Comparison of ENCODE assay signal across 23 cellular contexts in the genomic region with DNA sequence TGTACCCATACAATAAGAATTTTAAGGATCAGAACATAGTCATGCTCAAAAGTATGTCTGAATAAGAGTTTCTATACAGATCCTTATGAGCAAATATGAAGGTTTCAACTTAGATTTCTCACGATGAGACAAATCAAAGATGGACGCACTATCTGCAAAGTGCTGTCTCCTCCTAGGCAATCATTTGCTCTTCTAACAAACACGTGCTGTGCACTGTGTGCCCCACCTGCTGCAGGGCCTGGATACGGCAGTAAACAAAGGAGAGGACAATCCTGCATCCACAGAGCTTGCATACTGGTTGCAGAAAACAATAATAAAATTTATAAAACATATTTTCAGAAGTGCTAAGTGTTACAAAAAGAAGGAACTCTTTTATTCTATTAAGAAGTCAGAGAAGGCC.
"Had no signal": no experiment of that assay in that cellular context is flagged by ENCODE, and none has a peak within 500 bp of the region (broad histone marks: within the 10 kb centered on the region; RNA-seq: fewer than 3 reads in every experiment).

No MANE protein-coding gene starts in this region.

- H3K4me1 Mint-ChIP-seq: nephron; stimulated activated memory B cell treated with anti-CD40 and anti-IgM and Interleukin-4, amounts not matched to agents 10 μg/mL and 1 μg/mL and 100 μg/mL, for 72 hours had no signal

- H3K4me3 ChIP-seq: dorsolateral prefrontal cortex, esophagus muscularis mucosa, gastrocnemius medialis, lung, prostate gland, spleen, tibial artery, upper lobe of right lung, vagina had no signal

- H3K27ac ChIP-seq: dorsolateral prefrontal cortex, epithelial cell of prostate, esophagus muscularis mucosa, gastrocnemius medialis, parathyroid adenoma, prostate gland, spleen, tibial artery, upper lobe of right lung, vagina had no signal

- H3K27ac Mint-ChIP-seq: stimulated activated memory B cell treated with anti-CD40 and anti-IgM and Interleukin-4, amounts not matched to agents 10 μg/mL and 1 μg/mL and 100 μg/mL, for 72 hours; stimulated activated naive CD8-positive, alpha-beta T cell treated with anti-CD3 and anti-CD28 coated beads, Interleukin-15, Interleukin-2, amounts not matched to agents 100 ng/mL and 50 ng/mL, for 24 hours had no signal

- H3K27me3 Mint-ChIP-seq: stimulated activated naive CD8-positive, alpha-beta T cell treated with anti-CD3 and anti-CD28 coated beads, Interleukin-15, Interleukin-2, amounts not matched to agents 100 ng/mL and 50 ng/mL, for 24 hours had no signal

- H3K27me3 ChIP-seq: dorsolateral prefrontal cortex, esophagus muscularis mucosa, gastrocnemius medialis, spleen, tibial artery, upper lobe of right lung, vagina had no signal

- H3K4me1 ChIP-seq: gastrocnemius medialis, parathyroid adenoma, prostate gland, spleen, tibial artery, upper lobe of right lung, vagina had no signal

- H3K9me3 ChIP-seq: esophagus muscularis mucosa, gastrocnemius medialis, prostate gland, spleen, tibial artery, upper lobe of right lung, vagina had no signal

- H3K4me3 Mint-ChIP-seq: nephron; stimulated activated memory B cell treated with anti-CD40 and anti-IgM and Interleukin-4, amounts not matched to agents 10 μg/mL and 1 μg/mL and 100 μg/mL, for 72 hours; stimulated activated naive CD8-positive, alpha-beta T cell treated with anti-CD3 and anti-CD28 coated beads, Interleukin-15, Interleukin-2, amounts not matched to agents 100 ng/mL and 50 ng/mL, for 24 hours had no signal

- H2AFZ ChIP-seq: parathyroid adenoma had no signal

- H3K9ac ChIP-seq: parathyroid adenoma had no signal

- H3K9me3 Mint-ChIP-seq: naive B cell; nephron; stimulated activated memory B cell treated with anti-CD40 and anti-IgM and Interleukin-4, amounts not matched to agents 10 μg/mL and 1 μg/mL and 100 μg/mL, for 72 hours; stimulated activated naive CD8-positive, alpha-beta T cell treated with anti-CD3 and anti-CD28 coated beads, Interleukin-15, Interleukin-2, amounts not matched to agents 100 ng/mL and 50 ng/mL, for 24 hours had no signal

- H3K36me3 Mint-ChIP-seq: stimulated activated memory B cell treated with anti-CD40 and anti-IgM and Interleukin-4, amounts not matched to agents 10 μg/mL and 1 μg/mL and 100 μg/mL, for 72 hours had no signal

- DNase-seq: cortex of kidney; dorsolateral prefrontal cortex; effector CD8-positive, alpha-beta T cell; gastrocnemius medialis; kidney; left cardiac atrium; left ventricle myocardium superior; naive B cell; spleen; stimulated activated CD4-positive, alpha-beta T cell treated with anti-CD3 and anti-CD28 coated beads, Interleukin-15, amount 100 ng/mL, for 24 hours; stimulated activated CD4-positive, alpha-beta T cell treated with anti-CD3 and anti-CD28 coated beads, Interleukin-1b, Interleukin-23, amount 100 ng/mL, for 48 hours; stimulated activated CD4-positive, alpha-beta T cell treated with anti-CD3 and anti-CD28 coated beads, Interleukin-4, amount 100 ng/mL, for 24 hours; tibial artery; upper lobe of right lung had no signal

- H3K36me3 ChIP-seq: gastrocnemius medialis, prostate gland, vagina had no signal
